ENCODE assay signal across 20 cellular contexts in the genomic region with DNA sequence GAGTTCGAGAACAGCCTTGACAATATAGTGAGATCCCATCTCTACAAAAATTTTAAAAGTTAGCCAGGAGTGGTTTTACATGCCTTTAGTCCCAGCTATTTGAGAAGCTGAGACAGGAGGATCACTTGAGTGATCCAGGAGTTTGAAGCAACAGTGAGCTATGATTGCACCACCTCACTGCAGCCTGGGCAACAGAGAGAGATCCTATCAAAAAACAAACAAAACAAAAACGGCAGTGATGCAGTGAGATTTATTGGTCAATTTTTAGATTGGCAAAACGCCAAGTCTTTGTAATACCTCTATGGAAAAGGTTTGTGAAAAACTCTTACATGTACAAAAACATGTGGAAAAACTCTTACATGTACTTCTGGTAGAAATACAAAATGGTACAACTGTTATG.
DNase-seq lines count a peak whose midpoint lies in the region; ATAC-seq and TF ChIP-seq lines count a peak whose summit lies in the region.
"Had no signal": no experiment of that assay in that cellular context is flagged by ENCODE, and none has a peak within 500 bp of the region (broad histone marks: within the 10 kb centered on the region; RNA-seq: fewer than 3 reads in every experiment).

No MANE protein-coding gene starts in this region.

- H2BK120ac ChIP-seq in H9 (ENCODE audit: low read depth, low read length, poor library complexity, severe bottlenecking) = no peak overlapping the region

- TF ChIP-seq POLR2A in breast epithelium (IDR thresholded peaks at IDR 0.05) = no peak

- no peak overlapping the region for H4K91ac ChIP-seq in H9 (ENCODE audit: insufficient read length, low read depth, low read length)

- H3K27me3 ChIP-seq in breast epithelium = no peaks in the 10 kb centered on the region
- no peaks in the 10 kb centered on the region for H3K27me3 ChIP-seq in upper lobe of right lung
- H3K27me3 ChIP-seq in H9 (ENCODE audit: insufficient read depth, low read length) = no peaks in the 10 kb centered on the region
- H3K27me3 ChIP-seq: sigmoid colon, vagina had no signal

- H2BK5ac ChIP-seq in H9 (ENCODE audit: insufficient read length, low read length) = no peak overlapping the region

- no peak overlapping the region for H4K8ac ChIP-seq in H9 (replicated peaks; ENCODE audit: insufficient read length, low read depth, low read length)

- no peak overlapping the region for H3K23ac ChIP-seq in H9 (ENCODE audit: insufficient read length, low read depth, low read length)

- H3K9ac ChIP-seq in H9 (ENCODE audit: extremely low read depth, insufficient read length, low read length) = no peak overlapping the region

- H3K36me3 Mint-ChIP-seq in MCF 10A (ENCODE audit: insufficient read depth, unreplicated experiment) (no peaks in the 10 kb centered on the region), H9 (ENCODE audit: insufficient read depth in 1 of 3, low read depth in 3 of 3) (peaks cover 4 to 11% (median 9%) of the 10 kb centered on the region in 3 experiments; a peak in 5 of 7 replicates)
- H3K36me3 Mint-ChIP-seq: naive B cell, T-cell had no signal

- H2BK15ac ChIP-seq in H9 (ENCODE audit: low read depth, low read length) = no peak overlapping the region

- H2BK20ac ChIP-seq in H9 (ENCODE audit: low read depth, low read length, poor library complexity, severe bottlenecking) = no peak overlapping the region

- H3K23me2 ChIP-seq in H9 (ENCODE audit: insufficient read length, low read depth, low read length, poor library complexity, severe bottlenecking) = no peaks in the 10 kb centered on the region

- no peak overlapping the region for H3K4me3 ChIP-seq in breast epithelium
- no peak overlapping the region for H3K4me3 ChIP-seq in fibroblast of the aortic adventitia (ENCODE audit: low read depth, low read length)
- H3K4me3 ChIP-seq in upper lobe of right lung = no peak overlapping the region
- H3K4me3 ChIP-seq: coronary artery, GM12878, sigmoid colon, vagina had no signal

- H3K27me3 Mint-ChIP-seq in MCF 10A (ENCODE audit: insufficient read depth, unreplicated experiment) (no peaks in the 10 kb centered on the region), H9 (ENCODE audit: low read depth) (no peaks in the 10 kb centered on the region)
- H3K27me3 Mint-ChIP-seq: naive B cell had no signal

- H3K4me1 Mint-ChIP-seq in MCF 10A (ENCODE audit: insufficient read depth, unreplicated experiment) (peaks cover 11% of the 10 kb centered on the region), H9 (peaks cover 12 to 15% of the 10 kb centered on the region in 2 experiments)
- H3K4me1 Mint-ChIP-seq: naive B cell, T-cell had no signal

- H3K14ac ChIP-seq in H9 (ENCODE audit: insufficient read depth, low read length) = no peak overlapping the region

- H3K56ac ChIP-seq in H9 (ENCODE audit: insufficient read length, low read depth, low read length) = no peak overlapping the region

- no peaks in the 10 kb centered on the region for H3K79me1 ChIP-seq in H9 (ENCODE audit: insufficient read depth, low read depth, low read length, poor library complexity, severe bottlenecking)

- H3K4me2 ChIP-seq in H9 (ENCODE audit: insufficient read depth, insufficient read length, low read length) = no peak overlapping the region

- H2AK5ac ChIP-seq in H9 (ENCODE audit: insufficient read length, low read length) = no peak overlapping the region

- no peak overlapping the region for H3T11ph ChIP-seq in H9 (ENCODE audit: low read length)

- POLR2A ChIA-PET in MCF 10A (lab: Yijun Ruan, JAX) = interaction anchor here (0.5 to 2.1 kb wide), 7 partner anchors 14 to 185 kb away, joined by 3 to 7 read pairs (median 4); partner anchors contain the start of gene PTPN13

- peak; percentile 76 for DNase-seq in MCF 10A (ENCODE audit: unreplicated experiment)
- DNase-seq in breast epithelium (ENCODE audit: low spot score in 2 of 2) = no peak
- DNase-seq in fibroblast of the aortic adventitia (ENCODE audit: low read depth) = peak; percentile 79
- DNase-seq in upper lobe of right lung = no peak
- no peak for DNase-seq in H9
- DNase-seq: activated CD4-positive, alpha-beta T cell treated with anti-CD3 and anti-CD28 coated beads for 1 hour; activated CD8-positive, alpha-beta memory T cell treated with anti-CD3 and anti-CD28 coated beads, Interleukin-2, amount 50 U/mL, for 48 hours; AML-193; DMS79 treated with DMSO at 0.1 percent for 48 hours; Karpas-422; naive B cell; sigmoid colon; stimulated activated naive CD8-positive, alpha-beta T cell treated with anti-CD3 and anti-CD28 coated beads, Interleukin-15, Interleukin-2, amounts not matched to agents 100 U/mL and 50 U/mL, for 24 hours; T-cell had no signal

- H3K4ac ChIP-seq in H9 (ENCODE audit: low read depth, low read length) = no peak overlapping the region

- H3K79me2 ChIP-seq in H9 (ENCODE audit: insufficient read depth, low read length) = no peaks in the 10 kb centered on the region

- no TSS peak for BruUV-seq in MCF 10A (replicated peaks; lab: Mats Ljungman, UMichigan)

- no CpG with 5 or more reads among the region's 3 CpGs for WGBS in H9 (ENCODE audit: extremely low coverage, insufficient read length, low lambda C conversion rate)

- intact Hi-C loops in MCF 10A (cut with micrococcal nuclease) = no loop called here
- intact Hi-C loops in breast epithelium (cut with DNase I; ENCODE audit: low total_unique reads) = no loop called here
- intact Hi-C loops in upper lobe of right lung (cut with DNase I) = no loop called here

- no peaks in the 10 kb centered on the region for H3K9me3 Mint-ChIP-seq in MCF 10A (ENCODE audit: unreplicated experiment)
- H3K9me3 Mint-ChIP-seq in H9 = no peaks in the 10 kb centered on the region
- H3K9me3 Mint-ChIP-seq: naive B cell, T-cell had no signal

- H4K5ac ChIP-seq in H9 (ENCODE audit: insufficient read length, low read depth, low read length) = no peak overlapping the region

- no peak for TF ChIP-seq CTCF in MCF 10A (IDR thresholded peaks at IDR 0.05; ENCODE audit: unreplicated experiment)
- no peak for TF ChIP-seq CTCF in breast epithelium (IDR thresholded peaks at IDR 0.05)
- no peak for TF ChIP-seq CTCF in VCaP (conservative IDR thresholded peaks at IDR 0.05)
- TF ChIP-seq CTCF in fibroblast of the aortic adventitia (IDR thresholded peaks at IDR 0.05; ENCODE audit: insufficient read depth, low read length) = no peak
- TF ChIP-seq CTCF in upper lobe of right lung (IDR thresholded peaks at IDR 0.05) = no peak
- no peak for TF ChIP-seq CTCF in H9 (conservative IDR thresholded peaks at IDR 0.05)

- H4K20me1 ChIP-seq in H9 (ENCODE audit: control insufficient read depth, insufficient read depth, insufficient read length) = no peaks in the 10 kb centered on the region

- H3K9me3 ChIP-seq in breast epithelium (no peaks in the 10 kb centered on the region), upper lobe of right lung (no peaks in the 10 kb centered on the region), H9 (ENCODE audit: control insufficient read depth, low read depth, low read length) (no peaks in the 10 kb centered on the region)
- H3K9me3 ChIP-seq: sigmoid colon, vagina had no signal

- no peak overlapping the region for H3K18ac ChIP-seq in H9 (ENCODE audit: insufficient read length, low read depth, low read length)

- CTCF ChIA-PET in MCF 10A (lab: Yijun Ruan, JAX) = no interaction called here

- ATAC-seq in upper lobe of right lung = peak; percentile 43
- ATAC-seq in HG03442 (IDR thresholded peaks at IDR 0.05; ENCODE audit: unreplicated experiment) = no peak
- ATAC-seq in HG02798 (IDR thresholded peaks at IDR 0.05; ENCODE audit: poor library complexity, unreplicated experiment) = no peak
- ATAC-seq: GM12878; stimulated activated naive CD8-positive, alpha-beta T cell treated with anti-CD3 and anti-CD28 coated beads, Interleukin-15, Interleukin-2, amounts not matched to agents 100 U/mL and 50 U/mL, for 24 hours; T-cell had no signal

- H3K36me3 ChIP-seq in breast epithelium (no peaks in the 10 kb centered on the region), upper lobe of right lung (no peaks in the 10 kb centered on the region)
- H3K36me3 ChIP-seq: sigmoid colon, vagina had no signal

- no peak overlapping the region for H2BK12ac ChIP-seq in H9 (ENCODE audit: insufficient read length, low read depth, low read length)

- no peaks in the 10 kb centered on the region for H3K4me1 ChIP-seq in breast epithelium
- no peaks in the 10 kb centered on the region for H3K4me1 ChIP-seq in upper lobe of right lung
- no peaks in the 10 kb centered on the region for H3K4me1 ChIP-seq in H9 (ENCODE audit: insufficient read depth, low read length)
- H3K4me1 ChIP-seq: sigmoid colon had no signal

- peak overlapping the region; percentile 87 for H3K27ac Mint-ChIP-seq in MCF 10A (ENCODE audit: low read depth, unreplicated experiment)
- H3K27ac Mint-ChIP-seq in H9 = peak overlapping the region in 1 of 3 experiments; percentile 70; a peak in 2 of 7 replicates
- H3K27ac Mint-ChIP-seq: naive B cell, T-cell had no signal

- H3K27ac ChIP-seq in breast epithelium = no peak overlapping the region
- H3K27ac ChIP-seq in VCaP = peak overlapping the region; percentile 55
- no peak overlapping the region for H3K27ac ChIP-seq in upper lobe of right lung
- H3K27ac ChIP-seq in H9 (ENCODE audit: insufficient read length, low read depth, low read length) = no peak overlapping the region
- H3K27ac ChIP-seq: coronary artery, sigmoid colon, vagina had no signal

- H2AFZ ChIP-seq in H9 (ENCODE audit: low read length) = no peak overlapping the region

- no peak overlapping the region for H3K4me3 Mint-ChIP-seq in MCF 10A (ENCODE audit: unreplicated experiment)
- no peak overlapping the region for H3K4me3 Mint-ChIP-seq in H9
- H3K4me3 Mint-ChIP-seq: naive B cell, T-cell had no signal

Comparison
In these comparisons a context has a peak if more than half of its experiments do, and no peak if none do; other contexts are left out.
1. DNase-seq: peak in MCF 10A (single experiment) and fibroblast of the aortic adventitia (single experiment); none in breast epithelium (0 of 2), upper lobe of right lung (single experiment) and H9 (single experiment).